In the genomic region with DNA sequence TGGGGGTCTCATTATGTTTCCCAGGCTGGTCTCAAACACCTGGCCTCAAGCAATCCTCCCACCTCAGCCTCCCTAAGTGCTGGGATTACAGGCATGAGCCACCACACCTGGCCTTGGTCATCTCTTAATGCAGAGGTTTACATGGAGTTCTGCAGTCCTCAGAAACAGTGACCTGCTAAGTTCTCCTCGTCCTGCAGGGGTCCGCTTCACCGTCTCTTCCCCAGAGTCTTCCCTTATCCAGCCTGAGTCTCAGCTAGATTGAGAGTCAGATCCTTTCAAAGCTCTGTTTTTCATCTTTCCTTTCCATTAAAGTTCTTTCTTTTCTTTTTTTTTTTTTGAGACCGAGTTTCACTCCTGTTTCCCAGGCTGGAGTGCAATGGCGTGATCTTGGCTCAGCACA, we compare ENCODE assay signal across 1 cellular context.
TF ChIP-seq lines count a peak whose summit lies in the region.

No MANE protein-coding gene starts in this region.

TF ChIP-seq in HepG2, 621 proteins besides CTCF, POLR2A, EP300 and RAD21 (continued from another document):
- TF ChIP-seq, protein P1, sequence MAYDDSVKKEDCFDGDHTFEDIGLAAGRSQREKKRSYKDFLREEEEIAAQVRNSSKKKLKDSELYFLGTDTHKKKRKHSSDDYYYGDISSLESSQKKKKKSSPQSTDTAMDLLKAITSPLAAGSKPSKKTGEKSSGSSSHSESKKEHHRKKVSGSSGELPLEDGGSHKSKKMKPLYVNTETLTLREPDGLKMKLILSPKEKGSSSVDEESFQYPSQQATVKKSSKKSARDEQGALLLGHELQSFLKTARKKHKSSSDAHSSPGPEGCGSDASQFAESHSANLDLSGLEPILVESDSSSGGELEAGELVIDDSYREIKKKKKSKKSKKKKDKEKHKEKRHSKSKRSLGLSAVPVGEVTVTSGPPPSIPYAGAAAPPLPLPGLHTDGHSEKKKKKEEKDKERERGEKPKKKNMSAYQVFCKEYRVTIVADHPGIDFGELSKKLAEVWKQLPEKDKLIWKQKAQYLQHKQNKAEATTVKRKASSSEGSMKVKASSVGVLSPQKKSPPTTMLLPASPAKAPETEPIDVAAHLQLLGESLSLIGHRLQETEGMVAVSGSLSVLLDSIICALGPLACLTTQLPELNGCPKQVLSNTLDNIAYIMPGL (CRISPR knock-in tag; IDR thresholded peaks at IDR 0.05; ENCODE audit: borderline replicate concordance in 1 of 2, low read depth in 1 of 2), result 0 out of 4 replicates have a peak, but pooled peaks of 1 of the 2 experiments have one; percentile 22
TF ChIP-seq in HepG2: peak in this region for 3; not testable (repeated sequence) for 618.
